In the genomic region with DNA sequence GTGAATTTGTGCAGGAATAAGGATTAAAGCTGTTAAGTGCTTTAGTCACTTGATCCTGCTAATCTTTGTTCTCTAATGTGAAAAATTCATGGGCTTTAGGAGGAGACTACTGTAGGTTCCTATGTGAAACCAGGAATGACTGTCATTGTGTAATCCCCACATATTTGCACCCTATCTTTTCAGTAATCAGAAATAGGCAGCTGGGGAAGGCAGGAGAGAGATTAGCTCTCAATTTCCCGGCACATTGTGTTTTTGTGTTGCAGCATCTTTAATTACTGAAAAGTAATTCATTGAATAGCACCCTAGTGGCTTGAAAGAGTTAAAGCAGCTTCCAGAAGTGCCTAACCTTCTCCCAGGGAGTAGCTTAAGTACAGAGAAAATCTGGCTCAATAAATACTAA, we compare ENCODE assay signal across 15 cellular contexts.
DNase-seq lines count a peak whose midpoint lies in the region; TF ChIP-seq lines count a peak whose summit lies in the region.
"Had no signal": no experiment of that assay in that cellular context is flagged by ENCODE, and none has a peak within 500 bp of the region (broad histone marks: within the 10 kb centered on the region; RNA-seq: fewer than 3 reads in every experiment).

No MANE protein-coding gene starts in this region.

- peaks cover 26% of the 10 kb centered on the region for H3K4me1 ChIP-seq in smooth muscle cell (ENCODE audit: low read depth)
- H3K4me1 ChIP-seq: Peyer's patch had no signal

- H3K36me3 ChIP-seq in H7 (replicated peaks; ENCODE audit: control insufficient read depth, insufficient read depth, low read length) (no peaks in the 10 kb centered on the region), smooth muscle cell (ENCODE audit: low read depth) (no peaks in the 10 kb centered on the region)
- H3K36me3 ChIP-seq: Peyer's patch had no signal

- no peaks in the 10 kb centered on the region for H3F3A ChIP-seq in smooth muscle cell (ENCODE audit: low read depth)

- no peaks in the 10 kb centered on the region for H3K79me2 ChIP-seq in smooth muscle cell (ENCODE audit: low read depth)

- no peaks in the 10 kb centered on the region for H3K9me3 ChIP-seq in smooth muscle cell (replicated peaks; ENCODE audit: low read depth)
- H3K9me3 ChIP-seq: Peyer's patch had no signal

- no peak overlapping the region for H3K9ac ChIP-seq in smooth muscle cell (ENCODE audit: low read depth)

- no peaks in the 10 kb centered on the region for H4K20me1 ChIP-seq in smooth muscle cell (ENCODE audit: low read depth)

- no peak overlapping the region for H2AFZ ChIP-seq in smooth muscle cell (ENCODE audit: low read depth)

- 4% methylated on average over 1 of the region's 1 CpG for WGBS in smooth muscle cell (ENCODE audit: low lambda C conversion rate)

- peak; percentile 33 for DNase-seq in H7
- DNase-seq in NCI-H82 (lab: John Stamatoyannopoulos, UW) = peak; percentile 97
- peak; percentile 27 for DNase-seq in iPS-NIHi7 (ENCODE audit: extremely low spot score)
- no peak for DNase-seq in smooth muscle cell (lab: John Stamatoyannopoulos, UW; ENCODE audit: unreplicated experiment)
- DNase-seq in NCI-H146 (lab: John Stamatoyannopoulos, UW) = no peak
- no peak for DNase-seq in SHP77 (lab: John Stamatoyannopoulos, UW)
- no peak for DNase-seq in KBM-7
- DNase-seq: C1 segment of cervical spinal cord; CD8-positive, alpha-beta memory T cell; DMS79 treated with DMSO at 0.1 percent for 48 hours; KG1; NCI-H1105 treated with DMSO at 0.1 percent for 48 hours; NCI-H1694 treated with DMSO at 0.1 percent for 48 hours; NCI-H2227 treated with DMSO at 0.1 percent for 48 hours; Peyer's patch had no signal

- H3K27me3 ChIP-seq in H7 (ENCODE audit: control insufficient read depth, insufficient read depth, low read length) (no peaks in the 10 kb centered on the region; the same call in 1 of the 2 replicates), smooth muscle cell (ENCODE audit: low read depth) (no peaks in the 10 kb centered on the region)
- H3K27me3 ChIP-seq: Peyer's patch had no signal

- H3K4me3 ChIP-seq in H7 (ENCODE audit: insufficient read depth, low read depth, low read length) (no peak overlapping the region), smooth muscle cell (no peak overlapping the region)
- H3K4me3 ChIP-seq: Peyer's patch had no signal

- no peak overlapping the region for H3K4me2 ChIP-seq in smooth muscle cell

- peak; percentile 37 for TF ChIP-seq CTCF in smooth muscle cell (IDR thresholded peaks at IDR 0.05; ENCODE audit: borderline replicate concordance, insufficient read depth, poor library complexity, severe bottlenecking)

- no peak overlapping the region for H3K27ac ChIP-seq in smooth muscle cell (ENCODE audit: low read depth)
- H3K27ac ChIP-seq: Peyer's patch had no signal

- in situ Hi-C loops in KBM-7 (cut with MboI; ENCODE audit: low pct_unique_long_range_greater_than_20kb, low sequenced_read_pairs) = no loop called here

Comparison
In these comparisons a context has a peak if more than half of its experiments do, and no peak if none do; other contexts are left out.
1. DNase-seq: peak in H7 (single experiment), NCI-H82 (single experiment) and iPS-NIHi7 (single experiment); none in smooth muscle cell (single experiment), NCI-H146 (single experiment), SHP77 (0 of 2) and KBM-7 (single experiment).